ENCODE assay signal across 8 cellular contexts in the genomic region with DNA sequence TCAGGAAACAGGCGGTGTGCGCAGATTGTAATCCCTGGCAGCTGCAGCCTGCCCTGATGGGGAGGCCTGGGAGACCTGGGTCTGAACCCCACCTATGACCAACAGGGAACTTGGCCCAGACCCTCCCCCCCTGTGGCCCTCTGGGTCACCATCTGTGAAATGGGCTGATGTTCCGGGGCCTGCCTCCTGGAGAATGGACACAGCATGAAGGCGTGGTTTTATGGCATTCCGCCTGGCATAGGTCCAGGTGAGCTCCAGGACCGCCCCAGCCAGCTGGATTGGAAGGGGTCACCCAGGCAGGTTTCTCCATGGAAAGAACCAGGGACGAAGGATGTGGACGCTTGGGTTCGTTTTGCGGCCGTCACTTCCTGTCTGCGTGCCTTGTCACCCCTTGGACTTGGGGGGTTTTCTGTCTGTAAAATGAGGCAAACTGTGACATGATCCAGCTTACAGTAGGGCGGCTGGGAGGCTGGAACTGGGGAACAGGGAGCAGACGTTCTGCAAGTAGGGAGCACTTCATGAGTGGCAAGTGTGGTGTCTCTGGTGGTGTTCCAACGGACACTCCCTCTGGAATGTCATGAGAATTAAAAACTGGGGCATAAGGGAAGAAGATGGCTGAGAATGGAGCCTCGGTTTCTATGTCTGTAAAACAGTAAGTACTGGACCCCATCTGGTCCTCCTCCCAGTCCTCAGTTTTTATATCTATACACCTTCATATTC. TPM values are rescaled to one million over a fixed set of nuclear protein-coding genes. Genes with fewer than 3 reads are reported as not detected.
A peak's percentile ranks its signal among the peaks of the same experiment; 100 is the strongest.
DNase-seq lines count a peak whose midpoint lies in the region; ATAC-seq and TF ChIP-seq lines count a peak whose summit lies in the region.

No MANE protein-coding gene starts in this region.

- H2AFZ ChIP-seq in SK-N-SH (ENCODE audit: low read depth) = no peak overlapping the region

- H3F3A ChIP-seq in SK-N-SH (replicated peaks; ENCODE audit: insufficient read depth) = peaks cover 4% of the 10 kb centered on the region

- H3K9me2 ChIP-seq in SK-N-SH = no peaks in the 10 kb centered on the region

- TF ChIP-seq EP300 in SK-N-SH (IDR thresholded peaks at IDR 0.05; ENCODE audit: borderline replicate concordance in 1 of 2, low read depth in 1 of 2, low read length in 1 of 2) = no peak

- intact Hi-C loops in posterior vena cava (cut with DNase I) = loop anchor here in 1 of 2 donors (10.0 kb wide), 1 partner anchor 61 kb away; no protein-coding TSS in a partner anchor

- peak overlapping the region; percentile 70 to 75 for H3K4me3 ChIP-seq in SK-N-SH (ENCODE audit: low read depth in 2 of 2, low read length in 1 of 2)

- peak overlapping the region; percentile 73 for H3K4me3 Mint-ChIP-seq in activated T-helper 17 cell treated with anti-CD3 and anti-CD28 coated beads, Interleukin-2, amount 50 U/mL, for 72 hours
- H3K4me3 Mint-ChIP-seq in stimulated activated naive B cell treated with anti-CD40 and anti-IgM and Interleukin-4, amounts not matched to agents 10 μg/mL and 1 μg/mL and 100 μg/mL, for 72 hours = peak overlapping the region; percentile 80 to 87

- H3K4me1 Mint-ChIP-seq in activated T-helper 17 cell treated with anti-CD3 and anti-CD28 coated beads, Interleukin-2, amount 50 U/mL, for 72 hours = no peaks in the 10 kb centered on the region
- peaks cover 12 to 25% of the 10 kb centered on the region in 2 donors for H3K4me1 Mint-ChIP-seq in stimulated activated naive B cell treated with anti-CD40 and anti-IgM and Interleukin-4, amounts not matched to agents 10 μg/mL and 1 μg/mL and 100 μg/mL, for 72 hours

- H3K36me3 Mint-ChIP-seq in activated T-helper 17 cell treated with anti-CD3 and anti-CD28 coated beads, Interleukin-2, amount 50 U/mL, for 72 hours (ENCODE audit: low read depth) = no peaks in the 10 kb centered on the region
- peaks cover 11 to 13% of the 10 kb centered on the region in 2 donors for H3K36me3 Mint-ChIP-seq in stimulated activated naive B cell treated with anti-CD40 and anti-IgM and Interleukin-4, amounts not matched to agents 10 μg/mL and 1 μg/mL and 100 μg/mL, for 72 hours

- CTCF ChIA-PET in SK-N-SH (lab: Yijun Ruan, JAX) = interaction anchor here (0.6 to 3.7 kb wide), 17 partner anchors 10 to 324 kb away, joined by 3 to 67 read pairs (median 6); a partner anchor contains a TSS

- H3K79me2 ChIP-seq in SK-N-SH (ENCODE audit: insufficient read depth) = peaks cover 18% of the 10 kb centered on the region; the same call in 1 of the 2 replicates

- H3K27ac ChIP-seq in SK-N-SH (ENCODE audit: low read depth in 2 of 2, low read length in 1 of 2) = no peak overlapping the region

- H3K4me2 ChIP-seq in SK-N-SH = peak overlapping the region; percentile 92

- H3K36me3 ChIP-seq in SK-N-SH (replicated peaks in 1 of 2; ENCODE audit: control insufficient read depth in 1 of 2, insufficient read depth in 2 of 2, low read length in 1 of 2) = peaks cover 0 to 4% of the 10 kb centered on the region in 2 experiments

- no peaks in the 10 kb centered on the region for H3K27me3 ChIP-seq in SK-N-SH (ENCODE audit: insufficient read depth)

- POLR2A ChIA-PET in SK-N-SH (lab: Yijun Ruan, JAX) = interaction anchor here (0.6 to 3.0 kb wide), 3 partner anchors 9 to 429 kb away, joined by 4 to 15 read pairs (median 6); a partner anchor contains a TSS

- no peak overlapping the region; the same call in 1 of the 2 replicates for H3K9ac ChIP-seq in SK-N-SH

- peaks cover 12 to 25% of the 10 kb centered on the region in 2 experiments; a peak in 1 of 4 replicates for H3K4me1 ChIP-seq in SK-N-SH (ENCODE audit: control insufficient read depth in 1 of 2, insufficient read depth in 2 of 2, low read depth in 1 of 2, low read length in 1 of 2)

- DNase-seq in SK-N-SH = no peak
- DNase-seq in left lobe of liver (ENCODE audit: low spot score) = peak; percentile 48
- DNase-seq in stimulated activated naive B cell treated with anti-CD40 and anti-IgM and Interleukin-4, amounts not matched to agents 10 μg/mL and 1 μg/mL and 100 μg/mL, for 72 hours = no peak
- DNase-seq in dedifferentiated amniotic fluid mesenchymal stem cell (ENCODE audit: extremely low spot score) = no peak
- DNase-seq in posterior vena cava (ENCODE audit: low spot score) = no peak

- no peaks in the 10 kb centered on the region for H3K27me3 Mint-ChIP-seq in activated T-helper 17 cell treated with anti-CD3 and anti-CD28 coated beads, Interleukin-2, amount 50 U/mL, for 72 hours
- peaks cover 8 to 18% of the 10 kb centered on the region in 2 donors for H3K27me3 Mint-ChIP-seq in stimulated activated naive B cell treated with anti-CD40 and anti-IgM and Interleukin-4, amounts not matched to agents 10 μg/mL and 1 μg/mL and 100 μg/mL, for 72 hours

- ATAC-seq in SK-N-SH treated with all-trans-retinoic acid at 6 μM for 48 hours = no peak
- no peak for ATAC-seq in activated T-helper 17 cell treated with anti-CD3 and anti-CD28 coated beads, Interleukin-2, amount 50 U/mL, for 72 hours (replicated peaks)
- no peak for ATAC-seq in left lobe of liver
- ATAC-seq in stimulated activated naive B cell treated with anti-CD40 and anti-IgM and Interleukin-4, amounts not matched to agents 10 μg/mL and 1 μg/mL and 100 μg/mL, for 72 hours (replicated peaks) = no peak
- ATAC-seq in HG02870 (IDR thresholded peaks at IDR 0.05; ENCODE audit: unreplicated experiment) = no peak

- no peak overlapping the region for H3K27ac Mint-ChIP-seq in activated T-helper 17 cell treated with anti-CD3 and anti-CD28 coated beads, Interleukin-2, amount 50 U/mL, for 72 hours
- H3K27ac Mint-ChIP-seq in stimulated activated naive B cell treated with anti-CD40 and anti-IgM and Interleukin-4, amounts not matched to agents 10 μg/mL and 1 μg/mL and 100 μg/mL, for 72 hours = no peak overlapping the region

- no peak for TF ChIP-seq CTCF in SK-N-SH (IDR thresholded peaks at IDR 0.05)

- H3K9me3 ChIP-seq in SK-N-SH = no peaks in the 10 kb centered on the region

- H3K9me3 Mint-ChIP-seq in activated T-helper 17 cell treated with anti-CD3 and anti-CD28 coated beads, Interleukin-2, amount 50 U/mL, for 72 hours = no peaks in the 10 kb centered on the region
- H3K9me3 Mint-ChIP-seq in stimulated activated naive B cell treated with anti-CD40 and anti-IgM and Interleukin-4, amounts not matched to agents 10 μg/mL and 1 μg/mL and 100 μg/mL, for 72 hours = no peaks in the 10 kb centered on the region

- H4K20me1 ChIP-seq in SK-N-SH (ENCODE audit: insufficient read depth) = 0 out of 2 replicates have a peak, but pooled peaks cover 9% of the 10 kb centered on the region

- WGBS in SK-N-SH (ENCODE audit: low lambda C conversion rate) = 95% methylated on average over 12 of the region's 16 CpGs

- no peak for TF ChIP-seq RAD21 in SK-N-SH (IDR thresholded peaks at IDR 0.05; ENCODE audit: low read length)

TF ChIP-seq in SK-N-SH treated with all-trans-retinoic acid at 6 μM for 48 hours, 23 proteins besides CTCF, POLR2A, EP300 and RAD21:
- TF ChIP-seq ZC3H10 (CRISPR knock-in tag; IDR thresholded peaks at IDR 0.05) = no peak
- TF ChIP-seq, protein P1, sequence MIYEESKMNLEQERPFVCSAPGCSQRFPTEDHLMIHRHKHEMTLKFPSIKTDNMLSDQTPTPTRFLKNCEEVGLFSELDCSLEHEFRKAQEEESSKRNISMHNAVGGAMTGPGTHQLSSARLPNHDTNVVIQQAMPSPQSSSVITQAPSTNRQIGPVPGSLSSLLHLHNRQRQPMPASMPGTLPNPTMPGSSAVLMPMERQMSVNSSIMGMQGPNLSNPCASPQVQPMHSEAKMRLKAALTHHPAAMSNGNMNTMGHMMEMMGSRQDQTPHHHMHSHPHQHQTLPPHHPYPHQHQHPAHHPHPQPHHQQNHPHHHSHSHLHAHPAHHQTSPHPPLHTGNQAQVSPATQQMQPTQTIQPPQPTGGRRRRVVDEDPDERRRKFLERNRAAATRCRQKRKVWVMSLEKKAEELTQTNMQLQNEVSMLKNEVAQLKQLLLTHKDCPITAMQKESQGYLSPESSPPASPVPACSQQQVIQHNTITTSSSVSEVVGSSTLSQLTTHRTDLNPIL (CRISPR knock-in tag; IDR thresholded peaks at IDR 0.05; ENCODE audit: low read depth) = no peak
- no peak for TF ChIP-seq ESRRG (CRISPR knock-in tag; IDR thresholded peaks at IDR 0.05)

RNA-seq across cellular contexts. Expression of a gene that starts 1.6 kb away (rescaled TPM):
- 63.8 and 73.0 TPM in 2 replicates for polyA plus RNA-seq in SK-N-SH (2012; rRNA removed)
- 34.3 and 56.3 TPM in 2 replicates for polyA plus RNA-seq in SK-N-SH (2012; cell fraction: cytosol; rRNA removed)
- 34.7 and 38.7 TPM in 2 replicates for polyA plus RNA-seq in SK-N-SH (2012; cell fraction: nucleus; rRNA removed)
- total RNA-seq in activated T-helper 17 cell treated with anti-CD3 and anti-CD28 coated beads, Interleukin-2, amount 50 U/mL, for 72 hours = 1 to 10 TPM; 3.8 to 4.4 TPM
- total RNA-seq in left lobe of liver = 7.3 TPM
- total RNA-seq in posterior vena cava = 10 to 100 TPM; 26.7 to 28.4 TPM
